Comparison of ENCODE assay signal across 10 cellular contexts in genomic region chr2:187627153-187627552, GRCh38.
"Had no signal": no experiment of that assay in that cellular context is flagged by ENCODE, and none has a peak within 500 bp of the region (broad histone marks: within the 10 kb centered on the region; RNA-seq: fewer than 3 reads in every experiment).

No MANE protein-coding gene starts in this region.

- H3K4me3 Mint-ChIP-seq: GM23338, H9, HFFc6 had no signal

- H3K27ac Mint-ChIP-seq: GM23338, HFFc6 had no signal

- H3K9ac ChIP-seq: GM23248 had no signal

- H3K4me3 ChIP-seq: GM23248, GM23338, HAP-1 had no signal

- H3K27ac ChIP-seq: GM23248 had no signal

- FAIRE-seq: H1 had no signal

- H2AFZ ChIP-seq: GM23248, GM23338 had no signal

- H3K9me3 ChIP-seq: HAP-1 had no signal

- H3K36me3 ChIP-seq: HAP-1 had no signal

- H3K4me2 ChIP-seq: GM23338 had no signal

- DNase-seq: GM23248, GOT3, H7, H9, HCEC 1CT, HFFc6 had no signal

- H3K4me1 ChIP-seq: HAP-1 had no signal

- ATAC-seq: GM23338, HCT116 had no signal
